8 cellular contexts compared by ENCODE assay signal in the genomic region with DNA sequence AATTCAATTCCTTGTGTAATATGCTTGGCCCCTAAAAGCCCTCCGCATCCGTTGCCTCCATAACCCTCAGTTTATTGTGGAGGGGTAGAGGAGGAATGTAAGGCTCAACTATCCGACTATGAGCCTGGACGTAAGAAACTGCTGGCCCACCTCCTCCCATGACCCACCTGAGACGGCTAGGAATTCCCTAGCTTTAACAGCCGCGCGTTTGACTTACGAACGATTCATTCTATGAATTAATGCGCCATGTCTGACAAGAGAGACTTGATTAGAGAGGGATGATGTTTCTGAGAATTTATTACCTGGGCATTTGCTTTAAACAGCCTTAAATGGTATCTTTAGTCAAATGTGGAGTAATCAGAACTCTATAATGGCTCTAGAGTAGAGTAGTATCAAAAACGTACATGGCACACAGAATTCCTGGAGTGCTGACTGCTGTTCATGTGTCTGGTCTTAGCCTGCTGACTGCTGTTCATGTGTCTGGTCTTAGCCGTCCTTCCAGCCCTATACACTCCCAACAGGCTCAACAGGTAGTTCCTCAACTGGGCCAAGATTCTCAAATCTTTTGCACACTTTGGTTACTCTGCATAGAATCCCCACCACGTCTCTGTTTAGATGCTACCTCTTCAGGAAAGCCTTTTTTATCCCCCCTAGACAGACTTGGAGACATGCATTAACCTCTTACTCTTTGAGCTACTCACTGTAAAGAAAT. TPM values are rescaled to one million over a fixed set of nuclear protein-coding genes. Genes with fewer than 3 reads are reported as not detected.
DNase-seq lines count a peak whose midpoint lies in the region; ATAC-seq and TF ChIP-seq lines count a peak whose summit lies in the region.

No MANE protein-coding gene starts in this region.

- H3K9me3 ChIP-seq in KOPT-K1 (ENCODE audit: insufficient read depth, low read length, poor library complexity, severe bottlenecking): no peaks in the 10 kb centered on the region

- H3K27me3 Mint-ChIP-seq in CD14-positive monocyte (ENCODE audit: low read depth in 3 of 3): peaks cover 0 to 2% (median 0%) of the 10 kb centered on the region in 3 donors
- peaks cover 7% of the 10 kb centered on the region for H3K27me3 Mint-ChIP-seq in brain
- no peaks in the 10 kb centered on the region for H3K27me3 Mint-ChIP-seq in mesothelial cell of epicardium (ENCODE audit: low read depth)

- H3K36me3 Mint-ChIP-seq in CD14-positive monocyte: no peaks in the 10 kb centered on the region
- H3K36me3 Mint-ChIP-seq in brain: peaks cover 25% of the 10 kb centered on the region
- no peaks in the 10 kb centered on the region for H3K36me3 Mint-ChIP-seq in mesothelial cell of epicardium

- H3K27ac ChIP-seq in KOPT-K1 (ENCODE audit: low read depth, low read length, poor library complexity, severe bottlenecking): peak overlapping the region; percentile 65

- TF ChIP-seq CTCF in CD14-positive monocyte (IDR thresholded peaks at IDR 0.05) (no peak), brain (conservative IDR thresholded peaks at IDR 0.05) (no peak), mesothelial cell of epicardium (IDR thresholded peaks at IDR 0.05; ENCODE audit: unreplicated experiment) (no peak)

- H3K4me3 Mint-ChIP-seq in CD14-positive monocyte: peak overlapping the region; percentile 87 to 95
- peak overlapping the region; percentile 93 to 96 (median 94) for H3K4me3 Mint-ChIP-seq in brain
- peak overlapping the region; percentile 87 for H3K4me3 Mint-ChIP-seq in mesothelial cell of epicardium

- peak overlapping the region; percentile 4 to 96 (median 93) for H3K27ac Mint-ChIP-seq in CD14-positive monocyte
- H3K27ac Mint-ChIP-seq in brain: peak overlapping the region; percentile 91 to 98 (median 96)
- peak overlapping the region; percentile 99 for H3K27ac Mint-ChIP-seq in mesothelial cell of epicardium

- H3K36me3 ChIP-seq in KOPT-K1 (ENCODE audit: insufficient read depth, low read length): peaks cover 1% of the 10 kb centered on the region; the same call in 1 of the 2 replicates

- intact Hi-C loops in CD14-positive monocyte (cut with micrococcal nuclease): loop anchor here (5.0 to 10.0 kb wide), 3 partner anchors 49 to 914 kb away; partner anchors contain the start of genes NFU1 (in 2 of the 2) and FAM136A (in 1 of the 2)

- H3K4me1 Mint-ChIP-seq in CD14-positive monocyte (peaks cover 48% of the 10 kb centered on the region), brain (peaks cover 54% of the 10 kb centered on the region), mesothelial cell of epicardium (peaks cover 31% of the 10 kb centered on the region)

- no peak for ATAC-seq in HG03025 (IDR thresholded peaks at IDR 0.05; ENCODE audit: low FRiP score, unreplicated experiment)
- no peak for ATAC-seq in GM21717 (IDR thresholded peaks at IDR 0.05; ENCODE audit: unreplicated experiment)

- DNase-seq in CD14-positive monocyte (ENCODE audit: low spot score): no peak
- DNase-seq in mesothelial cell of epicardium (ENCODE audit: low spot score in 2 of 2, unreplicated experiment in 2 of 2): peak in 1 of 2 experiments; percentile 41
- no peak for DNase-seq in NOMO-1 (lab: John Stamatoyannopoulos, UW; ENCODE audit: unreplicated experiment in 2 of 2)
- no peak for DNase-seq in RPMI8226

- H3K9me3 Mint-ChIP-seq in CD14-positive monocyte: no peaks in the 10 kb centered on the region
- H3K9me3 Mint-ChIP-seq in brain: peaks cover 0 to 7% (median 0%) of the 10 kb centered on the region in 5 experiments
- no peaks in the 10 kb centered on the region for H3K9me3 Mint-ChIP-seq in mesothelial cell of epicardium

RNA-seq across cellular contexts. Expression of gene GFPT1, which starts 0.9 kb away (rescaled TPM):
- polyA plus RNA-seq in CD14-positive monocyte (1 to 10 TPM; 3.6 to 4.5 TPM), brain (ENCODE audit: insufficient read depth, low read depth, low replicate concordance) (11.6 TPM)
- total RNA-seq in mesothelial cell of epicardium: 49.5 to 52.7 TPM (median 50.4 TPM) in 3 replicates

RNA-seq across cellular contexts. Expression of gene NFU1, which starts 49.3 kb away (rescaled TPM):
- 10 to 100 TPM; 43.0 to 56.1 TPM for polyA plus RNA-seq in CD14-positive monocyte
- polyA plus RNA-seq in brain (ENCODE audit: insufficient read depth, low read depth, low replicate concordance): 35.4 TPM
- total RNA-seq in mesothelial cell of epicardium: 31.9 to 35.6 TPM (median 34.7 TPM) in 3 replicates
